In the genomic region with DNA sequence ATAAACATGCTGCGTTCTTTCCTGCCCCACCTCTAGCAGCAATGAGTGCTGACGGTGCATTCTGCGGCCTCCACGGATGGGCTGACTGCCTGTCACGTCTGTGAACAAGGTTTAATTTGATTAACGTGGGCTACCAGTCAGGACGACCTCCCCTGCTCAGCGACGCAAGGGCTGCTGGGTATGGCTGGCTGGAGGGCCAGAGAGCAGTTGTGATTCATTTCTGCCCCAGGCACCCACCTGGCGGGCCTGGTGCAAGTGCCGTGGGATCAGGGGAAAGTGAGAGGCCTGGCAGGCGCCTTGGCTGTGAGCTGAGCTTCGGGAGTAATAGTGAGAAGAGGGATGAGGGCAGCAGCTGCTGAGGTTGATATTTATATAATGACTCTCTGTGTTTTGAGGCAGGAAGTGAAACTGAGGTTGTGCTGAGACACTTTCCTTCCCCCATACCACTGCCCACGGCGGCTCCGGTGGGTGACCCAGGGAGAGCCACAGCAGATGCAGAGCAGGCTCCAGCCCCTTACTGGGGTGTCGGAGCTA, we compare ENCODE assay signal across 8 cellular contexts.
DNase-seq lines count a peak whose midpoint lies in the region; ATAC-seq and TF ChIP-seq lines count a peak whose summit lies in the region.

No MANE protein-coding gene starts in this region.

- no TSS peak for BruUV-seq in PC-3 (replicated peaks; lab: Mats Ljungman, UMichigan)

- no peak for TF ChIP-seq EP300 in gastroesophageal sphincter (IDR thresholded peaks at IDR 0.05)

- no peak for DNase-seq in CD4-positive, alpha-beta T cell
- DNase-seq in activated CD8-positive, alpha-beta memory T cell treated with anti-CD3 and anti-CD28 coated beads for 24 hours = peak; percentile 72
- DNase-seq in sciatic nerve (ENCODE audit: low spot score) (no peak), UCSD-AML1 (lab: John Stamatoyannopoulos, UW; ENCODE audit: unreplicated experiment) (no peak), PC-3 (no peak)

- H3K9me3 Mint-ChIP-seq in CD4-positive, alpha-beta T cell = no peaks in the 10 kb centered on the region

- no peaks in the 10 kb centered on the region for H3K27me3 Mint-ChIP-seq in CD4-positive, alpha-beta T cell

- H4K20me1 ChIP-seq in PC-3 (ENCODE audit: low read length) = no peaks in the 10 kb centered on the region

- no peaks in the 10 kb centered on the region for H3K27me3 ChIP-seq in CD4-positive, alpha-beta T cell (ENCODE audit: control insufficient read depth, insufficient read depth, low read length)
- H3K27me3 ChIP-seq in PC-3 (ENCODE audit: low read length) (no peaks in the 10 kb centered on the region), gastroesophageal sphincter (no peaks in the 10 kb centered on the region)

- no peak overlapping the region for H3K4me2 ChIP-seq in PC-3 (ENCODE audit: low read length)

- H3K27ac Mint-ChIP-seq in CD4-positive, alpha-beta T cell = peak overlapping the region; percentile 65

- H3F3A ChIP-seq in PC-3 (ENCODE audit: low read length, unreplicated experiment) = no peaks in the 10 kb centered on the region

- no peaks in the 10 kb centered on the region for H3K36me3 Mint-ChIP-seq in CD4-positive, alpha-beta T cell (ENCODE audit: low read depth)

- peak overlapping the region; percentile 46 for H3K4me3 Mint-ChIP-seq in CD4-positive, alpha-beta T cell

- H3K36me3 ChIP-seq in PC-3 (ENCODE audit: low read depth, low read length) (no peaks in the 10 kb centered on the region), gastroesophageal sphincter (no peaks in the 10 kb centered on the region)

- no peak overlapping the region for H2AFZ ChIP-seq in PC-3 (ENCODE audit: low read length)

- no peak for TF ChIP-seq CTCF in CD4-positive, alpha-beta T cell (IDR thresholded peaks at IDR 0.05)
- TF ChIP-seq CTCF in PC-3 (conservative IDR thresholded peaks at IDR 0.05; ENCODE audit: low read depth, low read length) (no peak), gastroesophageal sphincter (IDR thresholded peaks at IDR 0.05) (no peak)

- 95 to 96% methylated on average over 4 to 8 of the region's 17 CpGs for WGBS in gastroesophageal sphincter (ENCODE audit: low coverage in 1 of 2), 2 donors

- TF ChIP-seq POLR2A in gastroesophageal sphincter (IDR thresholded peaks at IDR 0.05) = no peak

- H3K27ac ChIP-seq in CD4-positive, alpha-beta T cell (ENCODE audit: low read depth, low read length) = no peak overlapping the region
- no peak overlapping the region for H3K27ac ChIP-seq in PC-3 (ENCODE audit: low read length)
- no peak overlapping the region for H3K27ac ChIP-seq in gastroesophageal sphincter

- H3K4me3 ChIP-seq in PC-3 (ENCODE audit: low read length) (no peak overlapping the region), gastroesophageal sphincter (no peak overlapping the region)

- no peak overlapping the region for H3K9ac ChIP-seq in PC-3 (ENCODE audit: low read length)

- H3K4me1 ChIP-seq in PC-3 (ENCODE audit: insufficient read depth, low read length) (no peaks in the 10 kb centered on the region), gastroesophageal sphincter (no peaks in the 10 kb centered on the region)

- intact Hi-C loops in CD4-positive, alpha-beta T cell (cut with DNase I, micrococcal nuclease) = no loop called here
- intact Hi-C loops in sciatic nerve (cut with DNase I) (no loop called here), PC-3 (cut with micrococcal nuclease) (no loop called here)

- POLR2A ChIA-PET in CD4-positive, alpha-beta T cell (lab: Charles Lee) = no interaction called here
- POLR2A ChIA-PET in PC-3 (lab: Charles Lee; ENCODE audit: unreplicated experiment) = no interaction called here

- ATAC-seq in CD4-positive, alpha-beta T cell (ENCODE audit: poor library complexity) = peak; percentile 32
- ATAC-seq in GM19397 (IDR thresholded peaks at IDR 0.05; ENCODE audit: unreplicated experiment) (peak; percentile 96), HG03354 (IDR thresholded peaks at IDR 0.05; ENCODE audit: poor library complexity, severe bottlenecking, unreplicated experiment) (peak; percentile 97), sciatic nerve (peak; percentile 44), PC-3 (no peak), gastroesophageal sphincter (no peak)

- CTCF ChIA-PET in CD4-positive, alpha-beta T cell (lab: Charles Lee) = no interaction called here
- CTCF ChIA-PET in PC-3 (lab: Charles Lee) = no interaction called here

- H3K9me3 ChIP-seq in CD4-positive, alpha-beta T cell (ENCODE audit: control insufficient read depth, low read length) = no peaks in the 10 kb centered on the region
- H3K9me3 ChIP-seq in PC-3 (ENCODE audit: low read length) (no peaks in the 10 kb centered on the region), gastroesophageal sphincter (no peaks in the 10 kb centered on the region)

- H3K9me2 ChIP-seq in PC-3 (replicated peaks; ENCODE audit: low read length) = no peaks in the 10 kb centered on the region

- H3K4me1 Mint-ChIP-seq in CD4-positive, alpha-beta T cell (ENCODE audit: low read depth) = peaks cover 17% of the 10 kb centered on the region

- H3K79me2 ChIP-seq in PC-3 (ENCODE audit: low read length) = no peaks in the 10 kb centered on the region

Comparison
In these comparisons a context has a peak if more than half of its experiments do, and no peak if none do; other contexts are left out.
1. ATAC-seq: peak in CD4-positive, alpha-beta T cell (single experiment), GM19397 (single experiment), HG03354 (single experiment) and sciatic nerve (single experiment); none in PC-3 (single experiment) and gastroesophageal sphincter (single experiment).